ENCODE assay signal across 1 cellular context in the genomic region with DNA sequence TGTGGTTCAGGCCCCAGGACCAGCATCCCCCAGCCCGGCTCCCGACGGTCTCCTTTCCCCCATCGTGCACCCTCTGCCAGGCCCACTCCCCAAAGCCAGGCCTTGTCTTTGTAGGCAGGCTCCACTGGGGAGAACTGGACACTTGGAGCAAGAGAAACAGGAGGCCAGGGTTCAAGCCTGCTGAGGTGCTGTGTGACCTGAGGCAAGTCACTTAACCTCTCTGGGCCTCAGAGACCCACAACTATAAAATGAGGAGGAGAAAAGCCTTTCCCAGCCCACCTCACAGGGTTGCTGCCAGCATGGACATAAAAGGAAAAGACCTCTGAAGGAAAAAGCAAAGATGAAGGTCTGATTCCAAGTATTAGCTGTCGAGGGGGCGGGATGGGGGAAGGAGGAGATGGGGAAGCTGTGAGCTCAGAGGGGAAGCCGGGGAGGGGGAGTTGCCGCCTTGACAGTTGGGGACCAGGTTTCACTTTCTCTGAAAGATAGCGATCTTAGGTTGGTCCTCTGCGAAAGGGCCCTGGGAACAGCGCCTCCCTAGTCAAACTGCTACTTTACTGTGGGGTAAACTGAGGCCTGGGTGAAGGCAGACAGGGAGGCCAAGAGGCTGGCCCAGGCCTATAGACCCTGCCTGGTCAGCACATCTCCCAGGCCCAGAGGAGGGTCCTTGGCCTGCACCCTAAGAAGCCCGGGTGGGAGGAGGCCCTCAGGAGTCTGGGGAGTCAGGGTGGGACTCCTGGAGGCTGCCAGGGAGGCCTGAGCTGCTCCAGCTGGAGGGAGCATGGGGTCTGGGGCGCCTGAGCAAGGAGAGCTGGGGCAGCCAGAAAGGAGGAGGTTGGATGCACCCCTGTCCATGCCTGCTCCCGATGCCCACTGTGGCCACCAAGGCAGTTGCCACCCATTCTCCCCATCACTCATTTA.
TF ChIP-seq lines count a peak whose summit lies in the region.

No MANE protein-coding gene starts in this region.

TF ChIP-seq in H1, 55 proteins besides CTCF, POLR2A, EP300 and RAD21:
- TF ChIP-seq TAF7 (optimal IDR thresholded peaks at IDR 0.05; ENCODE audit: borderline replicate concordance, low read depth, low read length) (no peak), CBX5 (IDR thresholded peaks at IDR 0.05; ENCODE audit: low read depth, low read length) (no peak), HDAC2 (IDR thresholded peaks at IDR 0.05; ENCODE audit: borderline replicate concordance in 1 of 2, low read depth in 2 of 2, low read length in 2 of 2) (peak in 1 of 2 experiments; percentile 72; a peak in 1 of 4 replicates), KDM1A (IDR thresholded peaks at IDR 0.05; ENCODE audit: borderline replicate concordance, low read length) (peak; percentile 63; the same call in 1 of the 2 replicates)
